In the genomic region with DNA sequence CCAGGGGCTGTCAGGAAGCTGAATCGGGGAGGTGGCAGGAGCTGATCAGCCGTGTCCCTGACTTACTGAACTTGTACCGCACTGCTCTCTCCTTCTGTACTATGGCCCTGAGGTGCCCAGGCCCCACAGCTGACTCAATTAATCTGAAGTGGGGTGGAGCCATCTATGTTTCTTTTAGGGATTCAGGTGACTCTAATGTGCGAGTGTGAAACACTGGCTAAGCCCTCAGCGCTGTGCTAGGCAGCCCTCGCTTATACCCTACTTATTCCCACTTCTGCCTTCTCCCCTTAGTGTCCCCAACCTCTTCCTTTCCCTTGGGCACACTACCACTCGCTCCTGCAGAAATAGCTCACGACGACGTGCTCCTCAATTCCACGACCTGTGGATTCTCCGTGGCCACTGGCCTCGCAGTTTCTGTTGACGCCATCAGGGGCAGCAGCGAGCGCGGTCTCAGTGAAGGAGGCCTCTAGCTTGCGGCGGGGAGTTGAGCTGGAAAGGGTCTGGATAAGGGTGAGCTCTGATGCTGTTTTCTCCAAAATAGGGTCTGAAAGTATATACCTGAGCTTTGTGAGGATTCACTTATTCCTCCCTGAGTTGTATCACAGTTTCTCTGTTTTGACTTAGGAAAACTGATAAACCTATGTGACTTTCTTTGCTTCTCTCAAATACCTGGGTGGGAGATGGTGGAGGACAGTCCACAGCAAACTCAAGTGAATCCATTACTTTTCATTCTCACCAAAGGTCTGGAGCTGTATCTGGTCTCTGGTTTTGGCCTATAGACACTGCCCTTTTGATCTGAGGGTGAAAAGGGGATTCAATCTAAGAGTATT, we compare ENCODE assay signal across 8 cellular contexts.
DNase-seq lines count a peak whose midpoint lies in the region; ATAC-seq and TF ChIP-seq lines count a peak whose summit lies in the region.

No MANE protein-coding gene starts in this region.

- H3K27me3 Mint-ChIP-seq in activated B cell treated with CpG ODN at 0.5 μM for 24 hours = no peaks in the 10 kb centered on the region
- no peaks in the 10 kb centered on the region for H3K27me3 Mint-ChIP-seq in stimulated activated naive CD8-positive, alpha-beta T cell treated with anti-CD3 and anti-CD28 coated beads, Interleukin-15, amount 100 ng/mL, for 72 hours

- peaks cover 7% of the 10 kb centered on the region for H3K4me1 Mint-ChIP-seq in activated B cell treated with CpG ODN at 0.5 μM for 24 hours
- H3K4me1 Mint-ChIP-seq in stimulated activated naive CD8-positive, alpha-beta T cell treated with anti-CD3 and anti-CD28 coated beads, Interleukin-15, amount 100 ng/mL, for 72 hours = peaks cover 5% of the 10 kb centered on the region

- TF ChIP-seq CTCF in AG09309 (IDR thresholded peaks at IDR 0.05; ENCODE audit: control insufficient read depth, insufficient read depth, low read depth, low read length, missing control alignments) (peak; percentile 51), activated B cell treated with CpG ODN at 0.5 μM for 24 hours (IDR thresholded peaks at IDR 0.05) (peak; percentile 21), mucosa of descending colon (IDR thresholded peaks at IDR 0.05) (peak; percentile 39)

- H3K27ac Mint-ChIP-seq in activated B cell treated with CpG ODN at 0.5 μM for 24 hours = no peak overlapping the region
- no peak overlapping the region for H3K27ac Mint-ChIP-seq in stimulated activated naive CD8-positive, alpha-beta T cell treated with anti-CD3 and anti-CD28 coated beads, Interleukin-15, amount 100 ng/mL, for 72 hours

- H3K36me3 ChIP-seq in HAP-1 (replicated peaks) (no peaks in the 10 kb centered on the region), mucosa of descending colon (ENCODE audit: low read depth) (no peaks in the 10 kb centered on the region)

- in situ Hi-C loops in HAP-1 (cut with MboI; ENCODE audit: low sequenced_read_pairs) = no loop called here

- intact Hi-C loops in activated B cell treated with CpG ODN at 0.5 μM for 24 hours (cut with micrococcal nuclease) (loop anchor here (1.0 to 5.0 kb wide), 3 partner anchors 108 to 408 kb away; no protein-coding TSS in a partner anchor), mucosa of descending colon (cut with DNase I, micrococcal nuclease) (no loop called here)

- H3K4me3 ChIP-seq in AG09309 (ENCODE audit: control insufficient read depth, low read depth, low read length) (no peak overlapping the region), HAP-1 (no peak overlapping the region), mucosa of descending colon (no peak overlapping the region)

- H3K4me3 Mint-ChIP-seq in activated B cell treated with CpG ODN at 0.5 μM for 24 hours = peak overlapping the region; percentile 76
- H3K4me3 Mint-ChIP-seq in stimulated activated naive CD8-positive, alpha-beta T cell treated with anti-CD3 and anti-CD28 coated beads, Interleukin-15, amount 100 ng/mL, for 72 hours = peak overlapping the region; percentile 29 to 50

- no peaks in the 10 kb centered on the region for H3K36me3 Mint-ChIP-seq in activated B cell treated with CpG ODN at 0.5 μM for 24 hours (ENCODE audit: low read depth)

- no peaks in the 10 kb centered on the region for H3K27me3 ChIP-seq in HAP-1 (ENCODE audit: low read depth)

- POLR2A ChIA-PET in activated B cell treated with CpG ODN at 0.5 μM for 24 hours (lab: Charles Lee) = interaction anchor here (0.6 to 1.3 kb wide), 2 partner anchors 103 to 333 kb away, joined by 3 read pairs; no protein-coding TSS in a partner anchor

- peaks cover 4% of the 10 kb centered on the region; the same call in 1 of the 2 replicates for H3K4me1 ChIP-seq in HAP-1
- no peaks in the 10 kb centered on the region for H3K4me1 ChIP-seq in mucosa of descending colon (ENCODE audit: low read depth)

- no peaks in the 10 kb centered on the region for H3K9me3 Mint-ChIP-seq in activated B cell treated with CpG ODN at 0.5 μM for 24 hours
- H3K9me3 Mint-ChIP-seq in stimulated activated naive CD8-positive, alpha-beta T cell treated with anti-CD3 and anti-CD28 coated beads, Interleukin-15, amount 100 ng/mL, for 72 hours = no peaks in the 10 kb centered on the region

- ATAC-seq in activated B cell treated with CpG ODN at 0.5 μM for 24 hours (ENCODE audit: low read depth) (peak; percentile 76), mucosa of descending colon (peak; percentile 55), GM19467 (IDR thresholded peaks at IDR 0.05; ENCODE audit: unreplicated experiment) (no peak)
- peak; percentile 49 for ATAC-seq in stimulated activated naive CD8-positive, alpha-beta T cell treated with anti-CD3 and anti-CD28 coated beads, Interleukin-15, amount 100 ng/mL, for 72 hours

- DNase-seq in AG09309 (ENCODE audit: low read depth) (no peak), HAP-1 (ENCODE audit: low spot score in 2 of 2) (peak; percentile 25 to 77), activated B cell treated with CpG ODN at 0.5 μM for 24 hours (peak; percentile 40), dermis blood vessel endothelial cell (peak; percentile 45), mucosa of descending colon (peak; percentile 43 to 57 (median 47)), NCI-H2029 (lab: John Stamatoyannopoulos, UW) (no peak)
- peak; percentile 31 to 38 for DNase-seq in stimulated activated naive CD8-positive, alpha-beta T cell treated with anti-CD3 and anti-CD28 coated beads, Interleukin-15, amount 100 ng/mL, for 72 hours

- H3K9me3 ChIP-seq in HAP-1 (no peaks in the 10 kb centered on the region), mucosa of descending colon (no peaks in the 10 kb centered on the region)

- CTCF ChIA-PET in activated B cell treated with CpG ODN at 0.5 μM for 24 hours (lab: Charles Lee) = interaction anchor here (0.6 to 1.7 kb wide), 10 partner anchors 9 to 409 kb away, joined by 3 to 13 read pairs (median 4); no protein-coding TSS in a partner anchor

Comparison
In these comparisons a context has a peak if more than half of its experiments do, and no peak if none do; other contexts are left out.
1. DNase-seq: peak in HAP-1 (2 of 2), activated B cell treated with CpG ODN at 0.5 μM for 24 hours (single experiment), dermis blood vessel endothelial cell (single experiment), mucosa of descending colon (3 of 3) and stimulated activated naive CD8-positive, alpha-beta T cell treated with anti-CD3 and anti-CD28 coated beads, Interleukin-15, amount 100 ng/mL, for 72 hours (2 of 2); none in AG09309 (single experiment) and NCI-H2029 (single experiment).
2. Peak in every context shown above with its lines, with median percentiles within 50 percentile points of each other: CTCF ChIP-seq.